1 cellular context compared by ENCODE assay signal in the genomic region with DNA sequence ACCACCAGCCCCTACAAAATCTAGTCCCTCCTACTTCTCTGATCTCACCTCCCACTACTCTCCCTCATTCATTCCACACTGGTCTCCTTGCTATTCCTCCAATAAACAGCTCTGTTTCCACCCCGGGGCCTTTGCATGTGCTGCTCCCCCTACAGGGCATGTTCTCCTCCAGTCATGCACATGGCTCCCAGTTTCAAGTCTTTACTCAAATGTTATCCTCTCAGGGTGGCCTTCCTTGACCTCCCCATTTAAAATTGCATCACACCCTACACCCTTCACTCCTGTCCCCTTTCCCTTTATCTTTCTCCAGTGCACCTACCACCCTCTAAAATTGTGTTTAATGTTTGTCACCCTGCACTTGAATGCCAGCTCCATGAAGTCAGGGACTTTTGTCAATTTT.
TF ChIP-seq lines count a peak whose summit lies in the region.

No MANE protein-coding gene starts in this region.

TF ChIP-seq in K562, 482 proteins besides CTCF, POLR2A, EP300 and RAD21 (continued from another document and continues in another):
- TF ChIP-seq ARID3B (CRISPR knock-in tag; IDR thresholded peaks at IDR 0.05; ENCODE audit: borderline replicate concordance) (no peak), ZNF707 (CRISPR knock-in tag; conservative IDR thresholded peaks at IDR 0.05) (no peak), ZC3H8 (IDR thresholded peaks at IDR 0.05) (peak; percentile 52; the same call in 1 of the 2 replicates), ELK3 (CRISPR knock-in tag; IDR thresholded peaks at IDR 0.05) (no peak), TCF7L2 (IDR thresholded peaks at IDR 0.05; ENCODE audit: low read depth, low read length) (no peak), SPI1 (IDR thresholded peaks at IDR 0.05; ENCODE audit: borderline replicate concordance, low read depth, low read length) (no peak), TARDBP (IDR thresholded peaks at IDR 0.05) (0 out of 2 replicates have a peak, but pooled peaks have one; percentile 37), ZNF324 (CRISPR knock-in tag; IDR thresholded peaks at IDR 0.05) (no peak), KLF6 (CRISPR knock-in tag; IDR thresholded peaks at IDR 0.05; ENCODE audit: borderline replicate concordance) (no peak), TCFL5 (CRISPR knock-in tag; conservative IDR thresholded peaks at IDR 0.05) (no peak), CREB3L1 (IDR thresholded peaks at IDR 0.05; ENCODE audit: borderline replicate concordance, low read depth) (peak; percentile 26; the same call in 1 of the 2 replicates), CCNT2 (IDR thresholded peaks at IDR 0.05; ENCODE audit: borderline replicate concordance, extremely low read depth, insufficient read length, low read depth, low read length) (no peak), ZBTB8A (IDR thresholded peaks at IDR 0.05; ENCODE audit: partially characterized antibody) (no peak), C11orf30 (IDR thresholded peaks at IDR 0.05; ENCODE audit: low read depth) (no peak), NKRF (IDR thresholded peaks at IDR 0.05; ENCODE audit: borderline replicate concordance) (peak; percentile 60; the same call in 1 of the 2 replicates), ZBTB34 (CRISPR knock-in tag; IDR thresholded peaks at IDR 0.05) (no peak), CBFA2T3 (IDR thresholded peaks at IDR 0.05) (no peak), KLF1 (tag; IDR thresholded peaks at IDR 0.05) (no peak), PTTG1 (tag; IDR thresholded peaks at IDR 0.05; ENCODE audit: low read depth) (no peak), SMAD3 (CRISPR knock-in tag; conservative IDR thresholded peaks at IDR 0.05) (no peak), ZNF717 (CRISPR knock-in tag; IDR thresholded peaks at IDR 0.05) (no peak), CEBPB (tag; IDR thresholded peaks at IDR 0.05) (peak; percentile 61; the same call in 1 of the 2 replicates), MCM2 (IDR thresholded peaks at IDR 0.05; ENCODE audit: low read depth) (no peak), FOXK2 (conservative IDR thresholded peaks at IDR 0.05 in 1 of 2, IDR thresholded peaks at IDR 0.05 in 1 of 2; ENCODE audit: low read depth in 2 of 2) (peak; percentile 51 to 56; a peak in 1 of 4 replicates), FOXP4 (CRISPR knock-in tag; IDR thresholded peaks at IDR 0.05; ENCODE audit: borderline replicate concordance) (no peak), FOXP1 (CRISPR knock-in tag; IDR thresholded peaks at IDR 0.05) (peak; percentile 68; the same call in 1 of the 2 replicates), ZBTB11 (CRISPR knock-in tag; IDR thresholded peaks at IDR 0.05) (no peak), SIN3B (IDR thresholded peaks at IDR 0.05; ENCODE audit: low read depth) (no peak), CHCHD3 (CRISPR knock-in tag; IDR thresholded peaks at IDR 0.05) (no peak), OTX1 (CRISPR knock-in tag; IDR thresholded peaks at IDR 0.05) (peak; percentile 32; the same call in 1 of the 2 replicates), ZNF79 (CRISPR knock-in tag; IDR thresholded peaks at IDR 0.05; ENCODE audit: low read depth) (no peak), CXXC5 (CRISPR knock-in tag; IDR thresholded peaks at IDR 0.05) (peak; percentile 34), ZNF133 (CRISPR knock-in tag; IDR thresholded peaks at IDR 0.05) (no peak), ZNF695 (CRISPR knock-in tag; IDR thresholded peaks at IDR 0.05) (no peak), SUPT5H (IDR thresholded peaks at IDR 0.05) (no peak), U2AF1 (optimal IDR thresholded peaks at IDR 0.05; ENCODE audit: low read depth, low read length) (no peak), HDAC8 (tag; IDR thresholded peaks at IDR 0.05) (no peak), BRD9 (IDR thresholded peaks at IDR 0.05; ENCODE audit: low read depth, partially characterized antibody) (peak; percentile 80), ELF1 (tag; IDR thresholded peaks at IDR 0.05) (no peak), CC2D1A (IDR thresholded peaks at IDR 0.05) (peak; percentile 53), NFATC3 (IDR thresholded peaks at IDR 0.05) (peak; percentile 63; the same call in 1 of the 2 replicates), CREBBP (IDR thresholded peaks at IDR 0.05; ENCODE audit: low read depth, low read length) (no peak), EWSR1 (IDR thresholded peaks at IDR 0.05; ENCODE audit: borderline replicate concordance, low read depth, partially characterized antibody) (no peak), KDM1A (IDR thresholded peaks at IDR 0.05) (peak; percentile 90 to 95)
- TF ChIP-seq, protein P1, sequence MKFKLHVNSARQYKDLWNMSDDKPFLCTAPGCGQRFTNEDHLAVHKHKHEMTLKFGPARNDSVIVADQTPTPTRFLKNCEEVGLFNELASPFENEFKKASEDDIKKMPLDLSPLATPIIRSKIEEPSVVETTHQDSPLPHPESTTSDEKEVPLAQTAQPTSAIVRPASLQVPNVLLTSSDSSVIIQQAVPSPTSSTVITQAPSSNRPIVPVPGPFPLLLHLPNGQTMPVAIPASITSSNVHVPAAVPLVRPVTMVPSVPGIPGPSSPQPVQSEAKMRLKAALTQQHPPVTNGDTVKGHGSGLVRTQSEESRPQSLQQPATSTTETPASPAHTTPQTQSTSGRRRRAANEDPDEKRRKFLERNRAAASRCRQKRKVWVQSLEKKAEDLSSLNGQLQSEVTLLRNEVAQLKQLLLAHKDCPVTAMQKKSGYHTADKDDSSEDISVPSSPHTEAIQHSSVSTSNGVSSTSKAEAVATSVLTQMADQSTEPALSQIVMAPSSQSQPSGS (CRISPR knock-in tag; IDR thresholded peaks at IDR 0.05), result no peak
- TF ChIP-seq, protein P2, sequence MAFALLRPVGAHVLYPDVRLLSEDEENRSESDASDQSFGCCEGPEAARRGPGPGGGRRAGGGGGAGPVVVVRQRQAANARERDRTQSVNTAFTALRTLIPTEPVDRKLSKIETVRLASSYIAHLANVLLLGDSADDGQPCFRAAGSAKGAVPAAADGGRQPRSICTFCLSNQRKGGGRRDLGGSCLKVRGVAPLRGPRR (CRISPR knock-in tag; IDR thresholded peaks at IDR 0.05), result no peak
- TF ChIP-seq, protein P3, sequence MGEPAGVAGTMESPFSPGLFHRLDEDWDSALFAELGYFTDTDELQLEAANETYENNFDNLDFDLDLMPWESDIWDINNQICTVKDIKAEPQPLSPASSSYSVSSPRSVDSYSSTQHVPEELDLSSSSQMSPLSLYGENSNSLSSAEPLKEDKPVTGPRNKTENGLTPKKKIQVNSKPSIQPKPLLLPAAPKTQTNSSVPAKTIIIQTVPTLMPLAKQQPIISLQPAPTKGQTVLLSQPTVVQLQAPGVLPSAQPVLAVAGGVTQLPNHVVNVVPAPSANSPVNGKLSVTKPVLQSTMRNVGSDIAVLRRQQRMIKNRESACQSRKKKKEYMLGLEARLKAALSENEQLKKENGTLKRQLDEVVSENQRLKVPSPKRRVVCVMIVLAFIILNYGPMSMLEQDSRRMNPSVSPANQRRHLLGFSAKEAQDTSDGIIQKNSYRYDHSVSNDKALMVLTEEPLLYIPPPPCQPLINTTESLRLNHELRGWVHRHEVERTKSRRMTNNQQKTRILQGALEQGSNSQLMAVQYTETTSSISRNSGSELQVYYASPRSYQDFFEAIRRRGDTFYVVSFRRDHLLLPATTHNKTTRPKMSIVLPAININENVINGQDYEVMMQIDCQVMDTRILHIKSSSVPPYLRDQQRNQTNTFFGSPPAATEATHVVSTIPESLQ (CRISPR knock-in tag; IDR thresholded peaks at IDR 0.05), result no peak
